Comparison of ENCODE assay signal across 3 cellular contexts in the genomic region with DNA sequence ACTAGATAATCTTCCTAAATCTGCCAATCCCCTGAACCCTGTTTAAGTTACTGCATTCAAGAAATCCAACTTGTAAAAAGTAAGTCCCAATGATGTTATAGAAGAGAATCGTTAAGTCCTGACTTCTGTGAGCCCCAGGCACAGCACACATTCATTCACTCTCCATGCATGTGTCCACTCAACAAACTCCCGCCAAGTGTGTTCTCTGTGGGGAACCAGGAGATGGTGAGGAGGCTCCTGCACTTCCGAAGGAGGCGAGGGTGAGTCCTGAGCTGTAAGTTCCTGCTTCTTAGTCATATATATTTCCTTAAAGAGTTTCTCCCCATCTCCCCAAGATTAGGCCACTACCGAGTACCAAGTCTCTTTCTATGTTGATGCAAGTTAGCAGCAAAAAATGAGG.
"Had no signal": no experiment of that assay in that cellular context is flagged by ENCODE, and none has a peak within 500 bp of the region (broad histone marks: within the 10 kb centered on the region; RNA-seq: fewer than 3 reads in every experiment).

No MANE protein-coding gene starts in this region.

- H3K4me3 ChIP-seq: GM12878 had no signal

- DNase-seq: GDM1, GF-D8 had no signal
